ENCODE assay signal across 8 cellular contexts in the genomic region with DNA sequence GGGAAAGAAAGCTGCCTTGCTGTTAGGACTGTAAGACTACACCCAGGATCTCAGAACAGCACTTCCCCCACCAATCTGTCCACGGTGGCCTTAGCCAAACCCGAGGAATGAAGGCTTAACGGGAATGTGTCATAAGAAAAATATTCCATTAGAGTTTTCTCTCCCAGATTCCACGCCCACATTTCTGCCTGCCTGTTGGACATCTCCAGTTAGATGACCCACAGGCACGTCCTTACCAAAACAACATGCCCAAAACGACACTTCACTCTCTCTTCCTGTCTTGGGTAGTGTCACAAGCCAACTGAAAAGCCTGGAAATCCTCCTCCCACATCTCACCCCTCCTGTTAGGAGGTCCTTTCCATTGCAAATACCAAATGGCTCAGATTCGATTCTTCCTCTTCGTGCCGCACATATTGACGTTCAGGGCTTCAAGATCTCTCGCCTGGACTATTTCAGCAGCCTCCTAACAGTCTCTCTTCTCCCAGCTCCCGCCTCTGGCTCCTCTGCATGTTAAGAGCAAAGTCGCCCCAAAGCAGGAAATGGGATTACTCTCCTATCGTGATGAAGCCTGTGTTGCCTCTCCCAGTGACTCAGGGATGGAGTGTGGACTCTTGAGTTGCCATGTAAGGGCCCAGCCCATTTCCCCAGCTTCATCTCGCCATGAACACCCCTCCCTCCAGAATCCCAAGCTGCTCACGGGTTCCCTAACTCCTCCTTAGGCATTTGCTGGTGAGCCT.
DNase-seq lines count a peak whose midpoint lies in the region; TF ChIP-seq lines count a peak whose summit lies in the region.

No MANE protein-coding gene starts in this region.

- no peaks in the 10 kb centered on the region for H3K9me3 Mint-ChIP-seq in osteocyte (ENCODE audit: unreplicated experiment)
- peaks cover 2% of the 10 kb centered on the region for H3K9me3 Mint-ChIP-seq in activated CD4-positive, alpha-beta T cell treated with anti-CD3 and anti-CD28 coated beads, Interleukin-2, amount 10 ng/mL, durations not matched to agents 7 days and 5 days

- no peaks in the 10 kb centered on the region for H3K27me3 Mint-ChIP-seq in osteocyte (ENCODE audit: unreplicated experiment)
- H3K27me3 Mint-ChIP-seq in activated CD4-positive, alpha-beta T cell treated with anti-CD3 and anti-CD28 coated beads, Interleukin-2, amount 10 ng/mL, durations not matched to agents 7 days and 5 days = no peaks in the 10 kb centered on the region

- no peaks in the 10 kb centered on the region for H3K36me3 Mint-ChIP-seq in osteocyte (ENCODE audit: unreplicated experiment)
- no peaks in the 10 kb centered on the region for H3K36me3 Mint-ChIP-seq in activated CD4-positive, alpha-beta T cell treated with anti-CD3 and anti-CD28 coated beads, Interleukin-2, amount 10 ng/mL, durations not matched to agents 7 days and 5 days (ENCODE audit: low read depth)

- POLR2A ChIA-PET in RWPE1 (lab: Yijun Ruan, JAX; ENCODE audit: low non-redundant PET) = no interaction called here
- POLR2A ChIA-PET in activated CD4-positive, alpha-beta T cell treated with anti-CD3 and anti-CD28 coated beads, Interleukin-2, amount 10 ng/mL, durations not matched to agents 7 days and 5 days (lab: Charles Lee) = no interaction called here

- H3K4me1 Mint-ChIP-seq in osteocyte (ENCODE audit: unreplicated experiment) = peaks cover 57% of the 10 kb centered on the region
- no peaks in the 10 kb centered on the region for H3K4me1 Mint-ChIP-seq in activated CD4-positive, alpha-beta T cell treated with anti-CD3 and anti-CD28 coated beads, Interleukin-2, amount 10 ng/mL, durations not matched to agents 7 days and 5 days

- H3K4me3 ChIP-seq in AG10803 (ENCODE audit: low read length) (peak overlapping the region; percentile 53), fibroblast of mammary gland (ENCODE audit: control insufficient read depth, low read depth, low read length) (peak overlapping the region; percentile 18)

- TF ChIP-seq CTCF in AG10803 (conservative IDR thresholded peaks at IDR 0.05; ENCODE audit: low read length) (no peak), RWPE1 (conservative IDR thresholded peaks at IDR 0.05; ENCODE audit: low read depth) (no peak), fibroblast of mammary gland (conservative IDR thresholded peaks at IDR 0.05; ENCODE audit: control insufficient read depth, insufficient read depth, low read depth, low read length) (no peak), osteocyte (IDR thresholded peaks at IDR 0.05) (no peak)

- CTCF ChIA-PET in RWPE1 (lab: Yijun Ruan, JAX) = interaction anchor here (0.6 to 0.7 kb wide), 3 partner anchors 24 to 219 kb away, joined by 3 to 6 read pairs (median 4); no protein-coding TSS in a partner anchor
- CTCF ChIA-PET in activated CD4-positive, alpha-beta T cell treated with anti-CD3 and anti-CD28 coated beads, Interleukin-2, amount 10 ng/mL, durations not matched to agents 7 days and 5 days (lab: Charles Lee) = no interaction called here

- H3K4me3 Mint-ChIP-seq in osteocyte (ENCODE audit: unreplicated experiment) = peak overlapping the region; percentile 58
- no peak overlapping the region for H3K4me3 Mint-ChIP-seq in activated CD4-positive, alpha-beta T cell treated with anti-CD3 and anti-CD28 coated beads, Interleukin-2, amount 10 ng/mL, durations not matched to agents 7 days and 5 days

- DNase-seq in AG10803 (ENCODE audit: low read depth) = peak; percentile 99
- DNase-seq in RWPE1 (ENCODE audit: low spot score) = peak; percentile 95
- peak; percentile 98 for DNase-seq in fibroblast of mammary gland (ENCODE audit: low read depth)
- peak; percentile 88 for DNase-seq in osteocyte (ENCODE audit: extremely low spot score, unreplicated experiment)
- no peak for DNase-seq in stimulated activated naive CD4-positive, alpha-beta T cell treated with Interleukin-2 at 50 U/mL for 16 hours (lab: John Stamatoyannopoulos, UW)
- DNase-seq in UCSD-AML1 (lab: John Stamatoyannopoulos, UW; ENCODE audit: unreplicated experiment) = no peak
- no peak for DNase-seq in effector CD4-positive, alpha-beta T cell
- DNase-seq in activated CD4-positive, alpha-beta T cell treated with anti-CD3 and anti-CD28 coated beads, Interleukin-2, amount 10 ng/mL, durations not matched to agents 7 days and 5 days = no peak

- peak overlapping the region; percentile 99 for H3K27ac ChIP-seq in RWPE1

- peak overlapping the region; percentile 96 for H3K27ac Mint-ChIP-seq in osteocyte (ENCODE audit: unreplicated experiment)
- H3K27ac Mint-ChIP-seq in activated CD4-positive, alpha-beta T cell treated with anti-CD3 and anti-CD28 coated beads, Interleukin-2, amount 10 ng/mL, durations not matched to agents 7 days and 5 days = no peak overlapping the region

Comparison
In these comparisons a context has a peak if more than half of its experiments do, and no peak if none do; other contexts are left out.
1. DNase-seq: peak in AG10803 (single experiment), RWPE1 (single experiment), fibroblast of mammary gland (single experiment) and osteocyte (single experiment); none in stimulated activated naive CD4-positive, alpha-beta T cell treated with Interleukin-2 at 50 U/mL for 16 hours (single experiment), UCSD-AML1 (single experiment), effector CD4-positive, alpha-beta T cell (single experiment) and activated CD4-positive, alpha-beta T cell treated with anti-CD3 and anti-CD28 coated beads, Interleukin-2, amount 10 ng/mL, durations not matched to agents 7 days and 5 days (single experiment).